In the genomic region with DNA sequence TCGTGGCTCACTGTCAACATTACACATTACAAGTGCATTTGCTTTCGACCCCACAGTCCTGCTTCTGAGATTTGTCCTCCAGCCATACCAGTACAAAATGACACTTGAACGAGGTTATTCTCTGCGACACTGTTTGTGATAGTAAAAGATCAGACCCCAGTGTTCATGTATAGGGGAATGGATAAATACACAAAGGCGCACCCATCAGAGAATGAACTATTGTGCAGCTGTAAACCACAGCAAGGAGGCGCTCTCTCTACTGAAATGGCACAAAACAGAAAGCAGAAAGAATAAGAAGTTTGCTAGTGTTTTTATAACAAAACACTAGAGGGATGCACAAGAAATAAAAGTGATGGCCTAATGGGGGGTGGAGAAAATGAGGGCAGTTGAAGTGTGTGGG, we compare ENCODE assay signal across 12 cellular contexts. TPM values are rescaled to one million over a fixed set of nuclear protein-coding genes. Genes with fewer than 3 reads are reported as not detected.
A peak's percentile ranks its signal among the peaks of the same experiment; 100 is the strongest.
DNase-seq lines count a peak whose midpoint lies in the region; ATAC-seq and TF ChIP-seq lines count a peak whose summit lies in the region.
"Had no signal": no experiment of that assay in that cellular context is flagged by ENCODE, and none has a peak within 500 bp of the region (broad histone marks: within the 10 kb centered on the region; RNA-seq: fewer than 3 reads in every experiment).

No MANE protein-coding gene starts in this region.

- H4K8ac ChIP-seq in H9 (replicated peaks; ENCODE audit: insufficient read length, low read depth, low read length) = no peak overlapping the region

- H3K27ac Mint-ChIP-seq in CD14-positive monocyte = no peak overlapping the region
- H3K27ac Mint-ChIP-seq in H9 = no peak overlapping the region; a peak in 1 of 7 replicates

- H3K79me1 ChIP-seq in H9 (ENCODE audit: insufficient read depth, low read depth, low read length, poor library complexity, severe bottlenecking) = no peaks in the 10 kb centered on the region

- H3K9me3 ChIP-seq in H9 (ENCODE audit: control insufficient read depth, low read depth, low read length) (no peaks in the 10 kb centered on the region), PC-3 (ENCODE audit: low read length) (no peaks in the 10 kb centered on the region)

- H2BK12ac ChIP-seq in H9 (ENCODE audit: insufficient read length, low read depth, low read length) = no peak overlapping the region

- H3K79me2 ChIP-seq in H9 (ENCODE audit: insufficient read depth, low read length) (no peaks in the 10 kb centered on the region), PC-3 (ENCODE audit: low read length) (no peaks in the 10 kb centered on the region)

- H3K4me1 ChIP-seq in H9 (ENCODE audit: insufficient read depth, low read length) = peaks cover 7% of the 10 kb centered on the region; the same call in 1 of the 2 replicates
- H3K4me1 ChIP-seq in PC-3 (ENCODE audit: insufficient read depth, low read length) = no peaks in the 10 kb centered on the region; the same call in 1 of the 2 replicates

- H3K23me2 ChIP-seq in H9 (ENCODE audit: insufficient read length, low read depth, low read length, poor library complexity, severe bottlenecking) = peaks cover 3% of the 10 kb centered on the region

- no peak overlapping the region for H3K4ac ChIP-seq in H9 (ENCODE audit: low read depth, low read length)

- H3K9ac ChIP-seq in H9 (ENCODE audit: extremely low read depth, insufficient read length, low read length) (no peak overlapping the region), PC-3 (ENCODE audit: low read length) (no peak overlapping the region)

- H3K18ac ChIP-seq in H9 (ENCODE audit: insufficient read length, low read depth, low read length) = no peak overlapping the region

- ATAC-seq in PC-3 (no peak), GM19328 (IDR thresholded peaks at IDR 0.05; ENCODE audit: unreplicated experiment) (no peak), GM21526 (IDR thresholded peaks at IDR 0.05; ENCODE audit: low FRiP score, unreplicated experiment) (no peak), HG03280 (IDR thresholded peaks at IDR 0.05; ENCODE audit: unreplicated experiment) (no peak)

- H3K27ac ChIP-seq in H9 (ENCODE audit: insufficient read length, low read depth, low read length) (no peak overlapping the region), PC-3 (ENCODE audit: low read length) (no peak overlapping the region)

- H3K27me3 ChIP-seq in H9 (ENCODE audit: insufficient read depth, low read length) (no peaks in the 10 kb centered on the region), PC-3 (ENCODE audit: low read length) (no peaks in the 10 kb centered on the region)

- no peak overlapping the region for H3K14ac ChIP-seq in H9 (ENCODE audit: insufficient read depth, low read length)

- TF ChIP-seq CTCF in CD14-positive monocyte (IDR thresholded peaks at IDR 0.05) (peak; percentile 19), H9 (conservative IDR thresholded peaks at IDR 0.05) (peak; percentile 58), PC-3 (conservative IDR thresholded peaks at IDR 0.05; ENCODE audit: low read depth, low read length) (peak; percentile 68)

- no peak overlapping the region for H3K23ac ChIP-seq in H9 (ENCODE audit: insufficient read length, low read depth, low read length)

- no peak overlapping the region for H4K91ac ChIP-seq in H9 (ENCODE audit: insufficient read length, low read depth, low read length)

- H3K9me2 ChIP-seq in PC-3 (replicated peaks; ENCODE audit: low read length) = no peaks in the 10 kb centered on the region

- no TSS peak for BruUV-seq in PC-3 (replicated peaks; lab: Mats Ljungman, UMichigan)

- no CpG with 5 or more reads among the region's 6 CpGs for WGBS in H9 (ENCODE audit: extremely low coverage, insufficient read length, low lambda C conversion rate)

- no peak overlapping the region for H3K4me2 ChIP-seq in H9 (ENCODE audit: insufficient read depth, insufficient read length, low read length)
- no peak overlapping the region for H3K4me2 ChIP-seq in PC-3 (ENCODE audit: low read length)

- H3K4me1 Mint-ChIP-seq in CD14-positive monocyte (peaks cover 16% of the 10 kb centered on the region), H9 (peaks cover 34 to 45% of the 10 kb centered on the region in 2 experiments)

- H4K5ac ChIP-seq in H9 (ENCODE audit: insufficient read length, low read depth, low read length) = no peak overlapping the region

- H2AFZ ChIP-seq in H9 (ENCODE audit: low read length) (no peak overlapping the region), PC-3 (ENCODE audit: low read length) (no peak overlapping the region)

- no peaks in the 10 kb centered on the region for H4K20me1 ChIP-seq in H9 (ENCODE audit: control insufficient read depth, insufficient read depth, insufficient read length)
- H4K20me1 ChIP-seq in PC-3 (ENCODE audit: low read length) = no peaks in the 10 kb centered on the region

- H2BK120ac ChIP-seq in H9 (ENCODE audit: low read depth, low read length, poor library complexity, severe bottlenecking) = no peak overlapping the region

- no peaks in the 10 kb centered on the region for H3K36me3 ChIP-seq in PC-3 (ENCODE audit: low read depth, low read length)

- no peaks in the 10 kb centered on the region for H3F3A ChIP-seq in PC-3 (ENCODE audit: low read length, unreplicated experiment)

- POLR2A ChIA-PET in PC-3 (lab: Charles Lee; ENCODE audit: unreplicated experiment) = no interaction called here

- H3K4me3 Mint-ChIP-seq in CD14-positive monocyte = no peak overlapping the region
- H3K4me3 Mint-ChIP-seq in H9 = no peak overlapping the region

- H3K56ac ChIP-seq in H9 (ENCODE audit: insufficient read length, low read depth, low read length) = no peak overlapping the region

- no peak overlapping the region for H2BK15ac ChIP-seq in H9 (ENCODE audit: low read depth, low read length)

- intact Hi-C loops in CD14-positive monocyte (cut with micrococcal nuclease) = loop anchor here (5.0 to 10.0 kb wide), 3 partner anchors 239 to 342 kb away; a partner anchor contains a TSS
- intact Hi-C loops in PC-3 (cut with micrococcal nuclease) = no loop called here

- no peak overlapping the region for H2BK5ac ChIP-seq in H9 (ENCODE audit: insufficient read length, low read length)

- H3K36me3 Mint-ChIP-seq in CD14-positive monocyte (no peaks in the 10 kb centered on the region), H9 (ENCODE audit: insufficient read depth in 1 of 3, low read depth in 3 of 3) (no peaks in the 10 kb centered on the region; a peak in 1 of 7 replicates)
- H3K36me3 Mint-ChIP-seq: brain had no signal

- H3T11ph ChIP-seq in H9 (ENCODE audit: low read length) = no peak overlapping the region

- H3K27me3 Mint-ChIP-seq in CD14-positive monocyte (ENCODE audit: low read depth in 3 of 3) (peaks cover 10 to 29% (median 20%) of the 10 kb centered on the region in 3 donors), H9 (ENCODE audit: low read depth) (peaks cover 2% of the 10 kb centered on the region)

- no peak overlapping the region for H3K4me3 ChIP-seq in PC-3 (ENCODE audit: low read length)

- CTCF ChIA-PET in PC-3 (lab: Charles Lee) = no interaction called here

- DNase-seq in CD14-positive monocyte (ENCODE audit: low spot score) (no peak), H9 (no peak), PC-3 (peak; percentile 13), erythroblast (lab: John Stamatoyannopoulos, UW) (peak; percentile 31 to 45), germinal center (ENCODE audit: low spot score) (no peak)
- DNase-seq: head of caudate nucleus; NCI-H1105; stimulated activated naive CD4-positive, alpha-beta T cell treated with Interleukin-2 at 50 U/mL for 16 hours had no signal

- H2BK20ac ChIP-seq in H9 (ENCODE audit: low read depth, low read length, poor library complexity, severe bottlenecking) = no peak overlapping the region

- H3K9me3 Mint-ChIP-seq in CD14-positive monocyte = no peaks in the 10 kb centered on the region
- H3K9me3 Mint-ChIP-seq in H9 = no peaks in the 10 kb centered on the region
- H3K9me3 Mint-ChIP-seq: brain had no signal

- TF ChIP-seq POLR2A in erythroblast (IDR thresholded peaks at IDR 0.05; ENCODE audit: low read length) = no peak

- H2AK5ac ChIP-seq in H9 (ENCODE audit: insufficient read length, low read length) = no peak overlapping the region

RNA-seq across cellular contexts. Expression of a gene that starts 4.9 kb away (rescaled TPM):
- polyA plus RNA-seq in CD14-positive monocyte = 1 to 10 TPM; 2.7 to 3.0 TPM
- total RNA-seq in H9 (2021) (68.3 and 68.9 TPM in 2 replicates), PC-3 (2014; rRNA removed) (13.8 and 19.5 TPM in 2 replicates)

RNA-seq across cellular contexts. Expression of a gene that starts 20.5 kb away (rescaled TPM):
- polyA plus RNA-seq in CD14-positive monocyte = 10 to 100 TPM; 51.6 to 70.2 TPM
- total RNA-seq in H9 (2021) (57.7 and 65.1 TPM in 2 replicates), PC-3 (2014; rRNA removed) (40.1 and 47.0 TPM in 2 replicates)

RNA-seq across cellular contexts. Expression of a gene that starts 38.3 kb away (rescaled TPM):
- 10 to 100 TPM; 23.8 to 35.4 TPM for polyA plus RNA-seq in CD14-positive monocyte
- 145 and 146 TPM in 2 replicates for total RNA-seq in H9 (2021)
- total RNA-seq in PC-3 (2014; rRNA removed) = 66.1 and 68.2 TPM in 2 replicates

Comparison
In these comparisons a context has a peak if more than half of its experiments do, and no peak if none do; other contexts are left out.
1. DNase-seq: peak in PC-3 (single experiment) and erythroblast (2 of 2); none in CD14-positive monocyte (single experiment), H9 (single experiment) and germinal center (single experiment).
2. Peak in every context shown above with its lines, with median percentiles within 50 percentile points of each other: CTCF ChIP-seq.